ENCODE assay signal across 16 cellular contexts in genomic region chr1:155086856-155087535, GRCh38. TPM values are rescaled to one million over a fixed set of nuclear protein-coding genes. Genes with fewer than 3 reads are reported as not detected.
DNase-seq lines count a peak whose midpoint lies in the region; ATAC-seq and TF ChIP-seq lines count a peak whose summit lies in the region.
"Had no signal": no experiment of that assay in that cellular context is flagged by ENCODE, and none has a peak within 500 bp of the region (broad histone marks: within the 10 kb centered on the region; RNA-seq: fewer than 3 reads in every experiment).

No MANE protein-coding gene starts in this region.

- H3K9me3 Mint-ChIP-seq in activated CD4-positive, alpha-beta T cell treated with anti-CD3 and anti-CD28 coated beads, Interleukin-2, amount 10 ng/mL, durations not matched to agents 24 days and 14 days: no peaks in the 10 kb centered on the region
- H3K9me3 Mint-ChIP-seq in brain: no peaks in the 10 kb centered on the region
- no peaks in the 10 kb centered on the region for H3K9me3 Mint-ChIP-seq in stimulated activated naive B cell treated with anti-CD40 and anti-IgM and Interleukin-4, amounts not matched to agents 10 μg/mL and 1 μg/mL and 100 μg/mL, for 72 hours
- H3K9me3 Mint-ChIP-seq: activated B cell treated with CpG ODN at 0.5 μM for 24 hours had no signal

- DNase-seq in activated CD4-positive, alpha-beta T cell treated with anti-CD3 and anti-CD28 coated beads, Interleukin-2, amount 10 ng/mL, durations not matched to agents 24 days and 14 days: peak; percentile 59
- no peak for DNase-seq in activated CD4-positive, alpha-beta T cell treated with anti-CD3 and anti-CD28 coated beads, Interleukin-2, amount 50 U/mL, for 4 hours
- DNase-seq in NAMALWA (ENCODE audit: low spot score) (peak; percentile 32), caudate nucleus (lab: John Stamatoyannopoulos, UW) (no peak), RPMI8226 (no peak)
- no peak for DNase-seq in stimulated activated naive B cell treated with anti-CD40 and anti-IgM and Interleukin-4, amounts not matched to agents 10 μg/mL and 1 μg/mL and 100 μg/mL, for 72 hours
- DNase-seq: activated B cell treated with CpG ODN at 0.5 μM for 24 hours; activated naive CD4-positive, alpha-beta T cell; Caco-2; kidney glomerular epithelial cell; MG63; midbrain; NCI-H2081 treated with DMSO at 0.1 percent for 48 hours; stimulated activated CD4-positive, alpha-beta T cell treated with anti-CD3 and anti-CD28 coated beads, Interleukin-4, amount 100 ng/mL, for 24 hours had no signal

- TF ChIP-seq CTCF in brain (conservative IDR thresholded peaks at IDR 0.05): no peak

- H3K27ac Mint-ChIP-seq in activated CD4-positive, alpha-beta T cell treated with anti-CD3 and anti-CD28 coated beads, Interleukin-2, amount 10 ng/mL, durations not matched to agents 24 days and 14 days: peak overlapping the region; percentile 5
- peak overlapping the region in 2 of 5 experiments; percentile 43 to 52 for H3K27ac Mint-ChIP-seq in brain
- peak overlapping the region; percentile 86 for H3K27ac Mint-ChIP-seq in stimulated activated naive B cell treated with anti-CD40 and anti-IgM and Interleukin-4, amounts not matched to agents 10 μg/mL and 1 μg/mL and 100 μg/mL, for 72 hours

- H3K4me3 Mint-ChIP-seq in activated CD4-positive, alpha-beta T cell treated with anti-CD3 and anti-CD28 coated beads, Interleukin-2, amount 10 ng/mL, durations not matched to agents 24 days and 14 days: no peak overlapping the region
- peak overlapping the region in 4 of 5 experiments; percentile 10 to 69 (median 52) for H3K4me3 Mint-ChIP-seq in brain
- no peak overlapping the region for H3K4me3 Mint-ChIP-seq in stimulated activated naive B cell treated with anti-CD40 and anti-IgM and Interleukin-4, amounts not matched to agents 10 μg/mL and 1 μg/mL and 100 μg/mL, for 72 hours

- H3K4me1 Mint-ChIP-seq in activated CD4-positive, alpha-beta T cell treated with anti-CD3 and anti-CD28 coated beads, Interleukin-2, amount 10 ng/mL, durations not matched to agents 24 days and 14 days: peaks cover 33% of the 10 kb centered on the region
- H3K4me1 Mint-ChIP-seq in brain: peaks cover 51% of the 10 kb centered on the region
- peaks cover 32 to 54% of the 10 kb centered on the region in 2 donors for H3K4me1 Mint-ChIP-seq in stimulated activated naive B cell treated with anti-CD40 and anti-IgM and Interleukin-4, amounts not matched to agents 10 μg/mL and 1 μg/mL and 100 μg/mL, for 72 hours

- peaks cover 18% of the 10 kb centered on the region for H3K27me3 Mint-ChIP-seq in activated CD4-positive, alpha-beta T cell treated with anti-CD3 and anti-CD28 coated beads, Interleukin-2, amount 10 ng/mL, durations not matched to agents 24 days and 14 days
- peaks cover 7% of the 10 kb centered on the region for H3K27me3 Mint-ChIP-seq in brain
- peaks cover 21 to 27% of the 10 kb centered on the region in 2 donors for H3K27me3 Mint-ChIP-seq in stimulated activated naive B cell treated with anti-CD40 and anti-IgM and Interleukin-4, amounts not matched to agents 10 μg/mL and 1 μg/mL and 100 μg/mL, for 72 hours

- ATAC-seq in stimulated activated naive B cell treated with anti-CD40 and anti-IgM and Interleukin-4, amounts not matched to agents 10 μg/mL and 1 μg/mL and 100 μg/mL, for 72 hours (replicated peaks): no peak
- no peak for ATAC-seq in HG03025 (IDR thresholded peaks at IDR 0.05; ENCODE audit: low FRiP score, unreplicated experiment)

- H3K27ac ChIP-seq in caudate nucleus (ENCODE audit: low read depth, low read length): no peak overlapping the region

- intact Hi-C loops in activated CD4-positive, alpha-beta T cell treated with anti-CD3 and anti-CD28 coated beads, Interleukin-2, amount 10 ng/mL, durations not matched to agents 24 days and 14 days (cut with micrococcal nuclease): no loop called here

- H3K36me3 Mint-ChIP-seq in activated CD4-positive, alpha-beta T cell treated with anti-CD3 and anti-CD28 coated beads, Interleukin-2, amount 10 ng/mL, durations not matched to agents 24 days and 14 days (ENCODE audit: low read depth): no peaks in the 10 kb centered on the region
- H3K36me3 Mint-ChIP-seq in brain: peaks cover 8% of the 10 kb centered on the region
- H3K36me3 Mint-ChIP-seq in stimulated activated naive B cell treated with anti-CD40 and anti-IgM and Interleukin-4, amounts not matched to agents 10 μg/mL and 1 μg/mL and 100 μg/mL, for 72 hours: peaks cover 0 to 3% of the 10 kb centered on the region in 2 donors

RNA-seq across cellular contexts. Expression of gene EFNA3, which starts 8.4 kb away (rescaled TPM):
- 3.6 and 4.4 TPM in 2 replicates for total RNA-seq in activated CD4-positive, alpha-beta T cell treated with anti-CD3 and anti-CD28 coated beads, Interleukin-2, amount 10 ng/mL, durations not matched to agents 24 days and 14 days
- polyA plus RNA-seq in brain (ENCODE audit: insufficient read depth, low read depth, low replicate concordance): 34.9 TPM

RNA-seq across cellular contexts. Expression of gene EFNA4, which starts 23.5 kb away (rescaled TPM):
- total RNA-seq in activated CD4-positive, alpha-beta T cell treated with anti-CD3 and anti-CD28 coated beads, Interleukin-2, amount 10 ng/mL, durations not matched to agents 24 days and 14 days: 5.8 and 6.2 TPM in 2 replicates
- polyA plus RNA-seq in brain (ENCODE audit: insufficient read depth, low read depth, low replicate concordance): 1.6 TPM

RNA-seq across cellular contexts. Expression of gene ADAM15, which starts 35.9 kb away (rescaled TPM):
- total RNA-seq in activated CD4-positive, alpha-beta T cell treated with anti-CD3 and anti-CD28 coated beads, Interleukin-2, amount 10 ng/mL, durations not matched to agents 24 days and 14 days: 79.7 and 84.5 TPM in 2 replicates
- polyA plus RNA-seq in brain (ENCODE audit: insufficient read depth, low read depth, low replicate concordance): 40.1 TPM

RNA-seq across cellular contexts. Expression of gene EFNA1, which starts 40.7 kb away (rescaled TPM):
- total RNA-seq in activated CD4-positive, alpha-beta T cell treated with anti-CD3 and anti-CD28 coated beads, Interleukin-2, amount 10 ng/mL, durations not matched to agents 24 days and 14 days: 0.24 TPM in 1 of 2 replicates, not detected in the other
- polyA plus RNA-seq in brain (ENCODE audit: insufficient read depth, low read depth, low replicate concordance): 16.6 TPM
- total RNA-seq: activated B cell treated with CpG ODN at 0.5 μM for 24 hours had no signal

RNA-seq across cellular contexts. Expression of gene SLC50A1, which starts 48.7 kb away (rescaled TPM):
- total RNA-seq in activated CD4-positive, alpha-beta T cell treated with anti-CD3 and anti-CD28 coated beads, Interleukin-2, amount 10 ng/mL, durations not matched to agents 24 days and 14 days: 46.2 and 46.3 TPM in 2 replicates
- 27.2 TPM for polyA plus RNA-seq in brain (ENCODE audit: insufficient read depth, low read depth, low replicate concordance)

Comparison
In these comparisons a context has a peak if more than half of its experiments do, and no peak if none do; other contexts are left out.
1. DNase-seq: peak in activated CD4-positive, alpha-beta T cell treated with anti-CD3 and anti-CD28 coated beads, Interleukin-2, amount 10 ng/mL, durations not matched to agents 24 days and 14 days (single experiment) and NAMALWA (single experiment); none in activated CD4-positive, alpha-beta T cell treated with anti-CD3 and anti-CD28 coated beads, Interleukin-2, amount 50 U/mL, for 4 hours (0 of 2), stimulated activated naive B cell treated with anti-CD40 and anti-IgM and Interleukin-4, amounts not matched to agents 10 μg/mL and 1 μg/mL and 100 μg/mL, for 72 hours (single experiment), caudate nucleus (0 of 61) and RPMI8226 (single experiment).
2. H3K4me3 Mint-ChIP-seq: peak in brain (4 of 5); none in activated CD4-positive, alpha-beta T cell treated with anti-CD3 and anti-CD28 coated beads, Interleukin-2, amount 10 ng/mL, durations not matched to agents 24 days and 14 days (single experiment) and stimulated activated naive B cell treated with anti-CD40 and anti-IgM and Interleukin-4, amounts not matched to agents 10 μg/mL and 1 μg/mL and 100 μg/mL, for 72 hours (0 of 2).